ENCODE assay signal across 8 cellular contexts in genomic region chr12:50263832-50264231, GRCh38.
"Had no signal": no experiment of that assay in that cellular context is flagged by ENCODE, and none has a peak within 500 bp of the region (broad histone marks: within the 10 kb centered on the region; RNA-seq: fewer than 3 reads in every experiment).

No MANE protein-coding gene starts in this region.

- H3K4me3 ChIP-seq: GM12878 had no signal

- ATAC-seq: GM12878 had no signal

- DNase-seq: GDM1, GF-D8 had no signal

- FAIRE-seq: G401.6, GM12878, GM12891, GM12892, GM18507, GM19239 had no signal
